ENCODE assay signal across 17 cellular contexts in the genomic region with DNA sequence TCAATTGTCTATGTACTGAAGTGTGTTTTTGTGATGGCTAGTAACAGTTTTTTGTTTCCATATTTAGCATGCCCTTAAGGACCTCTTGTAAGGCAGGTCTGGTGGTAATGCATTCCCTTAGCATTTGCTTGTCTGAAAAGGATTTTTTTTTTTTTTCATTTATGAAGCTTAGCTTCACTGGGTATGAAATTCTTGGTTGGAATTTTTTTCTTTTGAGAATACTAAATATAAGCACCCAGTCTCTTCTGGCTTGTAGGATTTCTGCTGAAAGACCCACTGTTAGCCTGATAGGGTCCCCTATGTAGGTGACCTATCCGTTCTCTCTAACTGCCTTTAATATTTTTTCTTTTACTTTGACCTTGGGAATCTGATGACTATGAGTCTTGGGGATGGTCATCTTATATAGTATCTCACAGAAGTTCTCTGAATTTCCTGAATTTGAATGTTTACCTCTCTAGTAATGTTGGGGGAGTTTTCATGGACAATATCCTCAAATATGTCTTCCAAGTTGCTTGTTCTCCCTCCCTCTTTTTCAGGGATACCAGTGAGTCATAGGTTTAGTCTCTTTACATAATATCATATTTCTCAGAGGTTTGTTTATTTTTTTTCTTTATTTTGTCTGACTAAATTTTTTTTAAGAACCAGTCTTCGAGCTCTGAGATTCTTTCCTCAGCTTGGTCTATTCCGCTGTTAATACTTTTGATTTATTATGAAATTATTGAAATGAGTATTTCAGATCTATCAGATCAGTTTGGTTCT.
DNase-seq lines count a peak whose midpoint lies in the region; ATAC-seq, FAIRE-seq and TF ChIP-seq lines count a peak whose summit lies in the region.
"Had no signal": no experiment of that assay in that cellular context is flagged by ENCODE, and none has a peak within 500 bp of the region (broad histone marks: within the 10 kb centered on the region; RNA-seq: fewer than 3 reads in every experiment).

No MANE protein-coding gene starts in this region.

- H3K9me3 Mint-ChIP-seq in CD4-positive, alpha-beta T cell, result peaks cover 21% of the 10 kb centered on the region

- no TSS peak for BruUV-seq in PC-3 (replicated peaks; lab: Mats Ljungman, UMichigan)

- no peaks in the 10 kb centered on the region for H3F3A ChIP-seq in PC-3 (ENCODE audit: low read length, unreplicated experiment)

- H3K27me3 Mint-ChIP-seq in CD4-positive, alpha-beta T cell, result no peaks in the 10 kb centered on the region
- H3K27me3 Mint-ChIP-seq: B cell had no signal

- no peaks in the 10 kb centered on the region for H3K9me2 ChIP-seq in PC-3 (replicated peaks; ENCODE audit: low read length)

- TF ChIP-seq RAD21 in A549 (conservative IDR thresholded peaks at IDR 0.05 in 1 of 2, IDR thresholded peaks at IDR 0.05 in 1 of 2), result no peak

- no peak overlapping the region for H3K9ac ChIP-seq in PC-3 (ENCODE audit: low read length)
- H3K9ac ChIP-seq: BLaER1 treated with 17β-estradiol and CSF1 and Interleukin-3, amounts not matched to agents 10 nM and 100 nM had no signal

- no peak overlapping the region for H3K27ac Mint-ChIP-seq in CD4-positive, alpha-beta T cell
- H3K27ac Mint-ChIP-seq: B cell; CD4-positive, CD25-positive, alpha-beta regulatory T cell had no signal

- H3K79me2 ChIP-seq in PC-3 (ENCODE audit: low read length), result no peaks in the 10 kb centered on the region

- intact Hi-C loops in PC-3 (cut with micrococcal nuclease), result no loop called here
- intact Hi-C loops in CD4-positive, alpha-beta T cell (cut with DNase I, micrococcal nuclease), result no loop called here

- CTCF ChIA-PET in A549 (lab: Yijun Ruan, JAX), result no interaction called here
- CTCF ChIA-PET in PC-3 (lab: Charles Lee), result no interaction called here
- CTCF ChIA-PET in CD4-positive, alpha-beta T cell (lab: Charles Lee), result no interaction called here

- peaks cover 40% of the 10 kb centered on the region for H3K36me3 Mint-ChIP-seq in CD4-positive, alpha-beta T cell (ENCODE audit: low read depth)

- peak overlapping the region; percentile 44 to 55; a peak in 3 of 6 replicates for H3K27ac ChIP-seq in A549
- no peak overlapping the region for H3K27ac ChIP-seq in PC-3 (ENCODE audit: low read length)
- H3K27ac ChIP-seq in CD4-positive, alpha-beta T cell (ENCODE audit: low read depth, low read length), result no peak overlapping the region
- no peak overlapping the region for H3K27ac ChIP-seq in suprapubic skin
- H3K27ac ChIP-seq: BLaER1 treated with 17β-estradiol and CSF1 and Interleukin-3, amounts not matched to agents 10 nM and 100 nM had no signal

- H3K4me3 ChIP-seq in A549, result no peak overlapping the region
- H3K4me3 ChIP-seq in PC-3 (ENCODE audit: low read length), result no peak overlapping the region
- no peak overlapping the region for H3K4me3 ChIP-seq in suprapubic skin
- H3K4me3 ChIP-seq: BLaER1 treated with 17β-estradiol and CSF1 and Interleukin-3, amounts not matched to agents 10 nM and 100 nM had no signal

- H3K36me3 ChIP-seq in PC-3 (ENCODE audit: low read depth, low read length) (no peaks in the 10 kb centered on the region), suprapubic skin (no peaks in the 10 kb centered on the region)

- peak in 1 of 2 experiments; percentile 44 for DNase-seq in A549 (ENCODE audit: low read depth in 1 of 2, low spot score in 1 of 2)
- DNase-seq in HCEC 1CT, result peak; percentile 38
- DNase-seq in PC-3, result peak; percentile 46
- DNase-seq in iPS-NIHi7 (ENCODE audit: extremely low spot score), result no peak
- no peak for DNase-seq in CD4-positive, alpha-beta T cell
- DNase-seq in suprapubic skin (ENCODE audit: low spot score in 2 of 2), result no peak
- DNase-seq: 8988T; Caco-2; CD4-positive, CD25-positive, alpha-beta regulatory T cell; DMS79 treated with DMSO at 0.1 percent for 48 hours; GF-D8; GOT3; H7 had no signal

- no peaks in the 10 kb centered on the region for H4K20me1 ChIP-seq in PC-3 (ENCODE audit: low read length)
- H4K20me1 ChIP-seq: BLaER1 treated with 17β-estradiol and CSF1 and Interleukin-3, amounts not matched to agents 10 nM and 100 nM had no signal

- 65% methylated on average over 3 of the region's 3 CpGs for WGBS in A549 (ENCODE audit: missing lambda C conversion rate)
- WGBS in suprapubic skin, result 96% methylated on average over 3 of the region's 3 CpGs

- no peak for TF ChIP-seq POLR2A in A549 (IDR thresholded peaks at IDR 0.05; ENCODE audit: low read length)
- TF ChIP-seq POLR2A in suprapubic skin (IDR thresholded peaks at IDR 0.05), result no peak

- H3K9me3 ChIP-seq in A549 (peaks cover 26% of the 10 kb centered on the region), PC-3 (ENCODE audit: low read length) (no peaks in the 10 kb centered on the region), suprapubic skin (peaks cover 9% of the 10 kb centered on the region)
- peaks cover 21% of the 10 kb centered on the region for H3K9me3 ChIP-seq in CD4-positive, alpha-beta T cell (ENCODE audit: control insufficient read depth, low read length)

- H3K4me1 ChIP-seq in A549 (peaks cover 18% of the 10 kb centered on the region; the same call in 2 of the 3 replicates), PC-3 (ENCODE audit: insufficient read depth, low read length) (peaks cover 13% of the 10 kb centered on the region), suprapubic skin (no peaks in the 10 kb centered on the region)
- H3K4me1 ChIP-seq: BLaER1 treated with 17β-estradiol and CSF1 and Interleukin-3, amounts not matched to agents 10 nM and 100 nM; Caco-2 had no signal

- FAIRE-seq in A549 (lab: Jason Lieb, UNC) (no peak), islet of Langerhans (lab: Jason Lieb, UNC) (peak; percentile 71)
- FAIRE-seq: D721Med had no signal

- TF ChIP-seq EP300 in A549 (IDR thresholded peaks at IDR 0.05) (no peak), suprapubic skin (IDR thresholded peaks at IDR 0.05) (no peak)

- H2AFZ ChIP-seq in PC-3 (ENCODE audit: low read length), result no peak overlapping the region

- H3K4me3 Mint-ChIP-seq in CD4-positive, alpha-beta T cell, result no peak overlapping the region
- H3K4me3 Mint-ChIP-seq: B cell; CD4-positive, CD25-positive, alpha-beta regulatory T cell had no signal

- no peaks in the 10 kb centered on the region for H3K4me1 Mint-ChIP-seq in CD4-positive, alpha-beta T cell (ENCODE audit: low read depth)
- H3K4me1 Mint-ChIP-seq: B cell; CD4-positive, CD25-positive, alpha-beta regulatory T cell had no signal

- TF ChIP-seq CTCF in A549 (IDR thresholded peaks at IDR 0.05), result no peak
- no peak for TF ChIP-seq CTCF in PC-3 (conservative IDR thresholded peaks at IDR 0.05; ENCODE audit: low read depth, low read length)
- TF ChIP-seq CTCF in CD4-positive, alpha-beta T cell (IDR thresholded peaks at IDR 0.05), result no peak
- no peak for TF ChIP-seq CTCF in suprapubic skin (IDR thresholded peaks at IDR 0.05)

- no peak; a peak in 1 of 6 replicates for ATAC-seq in A549
- ATAC-seq in PC-3, result peak; percentile 65
- no peak for ATAC-seq in CD4-positive, alpha-beta T cell (ENCODE audit: poor library complexity)

- POLR2A ChIA-PET in A549 (lab: Yijun Ruan, JAX) (no interaction called here), PC-3 (lab: Charles Lee; ENCODE audit: unreplicated experiment) (no interaction called here)
- POLR2A ChIA-PET in CD4-positive, alpha-beta T cell (lab: Charles Lee), result no interaction called here

- H3K4me2 ChIP-seq in A549 (peak overlapping the region; percentile 30), PC-3 (ENCODE audit: low read length) (peak overlapping the region; percentile 12; the same call in 1 of the 2 replicates)
- H3K4me2 ChIP-seq: BLaER1 treated with 17β-estradiol and CSF1 and Interleukin-3, amounts not matched to agents 10 nM and 100 nM had no signal

- H3K27me3 ChIP-seq in PC-3 (ENCODE audit: low read length), result no peaks in the 10 kb centered on the region
- H3K27me3 ChIP-seq in CD4-positive, alpha-beta T cell (ENCODE audit: control insufficient read depth, insufficient read depth, low read length), result no peaks in the 10 kb centered on the region
- no peaks in the 10 kb centered on the region for H3K27me3 ChIP-seq in suprapubic skin
- H3K27me3 ChIP-seq: BLaER1 treated with 17β-estradiol and CSF1 and Interleukin-3, amounts not matched to agents 10 nM and 100 nM had no signal

TF ChIP-seq in A549, 52 proteins besides CTCF, POLR2A, EP300 and RAD21:
- TF ChIP-seq JUNB (IDR thresholded peaks at IDR 0.05) (0 out of 2 replicates have a peak, but pooled peaks have one; percentile 17), EHMT2 (IDR thresholded peaks at IDR 0.05; ENCODE audit: low read depth) (no peak), KDM1A (IDR thresholded peaks at IDR 0.05; ENCODE audit: low read depth) (no peak), FOSL2 (IDR thresholded peaks at IDR 0.05) (no peak), FOSL2 (CRISPR knock-in tag; IDR thresholded peaks at IDR 0.05) (peak; percentile 35; the same call in 1 of the 2 replicates)

Comparison
In these comparisons a context has a peak if more than half of its experiments do, and no peak if none do; other contexts are left out.
1. DNase-seq: peak in HCEC 1CT (single experiment) and PC-3 (single experiment); none in iPS-NIHi7 (single experiment), CD4-positive, alpha-beta T cell (0 of 10) and suprapubic skin (0 of 2).
2. H3K27ac ChIP-seq: peak in A549 (2 of 2); none in PC-3 (single experiment), CD4-positive, alpha-beta T cell (single experiment) and suprapubic skin (single experiment).